Comparison of ENCODE assay signal across 28 cellular contexts in genomic region chr4:6121941-6122340, GRCh38.
"Had no signal": no experiment of that assay in that cellular context is flagged by ENCODE, and none has a peak within 500 bp of the region (broad histone marks: within the 10 kb centered on the region; RNA-seq: fewer than 3 reads in every experiment).

No MANE protein-coding gene starts in this region.

- H3K27ac ChIP-seq: brain microvascular endothelial cell, WERI-Rb-1 had no signal

- H3K4me3 Mint-ChIP-seq: activated B cell treated with CpG ODN at 0.5 μM for 24 hours; activated CD8-positive, alpha-beta memory T cell treated with anti-CD3 and anti-CD28 coated beads, Interleukin-2, amount 10 ng/mL, durations not matched to agents 7 days and 5 days; activated CD8-positive, alpha-beta T cell treated with anti-CD3 and anti-CD28 coated beads for 36 hours; activated naive CD4-positive, alpha-beta T cell treated with anti-CD3 and anti-CD28 coated beads, Interleukin-2, amount 10 ng/mL, durations not matched to agents 7 days and 5 days; activated naive CD8-positive, alpha-beta T cell treated with anti-CD3 and anti-CD28 coated beads, Interleukin-2, amount 10 ng/mL, durations not matched to agents 7 days and 5 days; activated T-cell treated with anti-CD3 and anti-CD28 coated beads, Interleukin-2, amount 50 U/mL, for 24 hours; activated T-cell treated with anti-CD3 and anti-CD28 coated beads, Interleukin-2, amount 50 U/mL, for 72 hours; endodermal cell; T-cell; T-helper 1 cell treated with Interleukin-12 subunit alpha and Interleukin-12 subunit beta and Interleukin-4 antibody, amounts not matched to agents 30 μg/mL and 1 μg/mL, for 36 hours; T-helper 2 cell treated with Interferon-gamma antibody and Interleukin-4, amounts not matched to agents 5 μg/mL and 100 μg/mL, for 36 hours had no signal

- DNase-seq: activated B cell treated with CpG ODN at 0.5 μM for 24 hours; activated CD4-positive, alpha-beta T cell treated with anti-CD3 and anti-CD28 coated beads for 48 hours; activated CD4-positive, alpha-beta T cell treated with anti-CD3 and anti-CD28 coated beads, Interleukin-2, amount 50 U/mL, for 1 hour; activated CD4-positive, alpha-beta T cell treated with anti-CD3 and anti-CD28 coated beads, Interleukin-2, amount 50 U/mL, for 48 hours; activated CD8-positive, alpha-beta memory T cell treated with anti-CD3 and anti-CD28 coated beads, Interleukin-2, amount 10 ng/mL, durations not matched to agents 7 days and 5 days; activated CD8-positive, alpha-beta memory T cell treated with anti-CD3 and anti-CD28 coated beads, Interleukin-2, amount 50 U/mL, for 4 hours; activated CD8-positive, alpha-beta T cell treated with anti-CD3 and anti-CD28 coated beads for 36 hours; activated gamma-delta T cell; activated naive CD4-positive, alpha-beta T cell; activated naive CD4-positive, alpha-beta T cell treated with anti-CD3 and anti-CD28 coated beads, Interleukin-2, amount 10 ng/mL, durations not matched to agents 7 days and 5 days; activated naive CD8-positive, alpha-beta T cell treated with anti-CD3 and anti-CD28 coated beads, Interleukin-2, amount 10 ng/mL, durations not matched to agents 7 days and 5 days; activated T-cell treated with anti-CD3 and anti-CD28 coated beads for 4 hours; activated T-cell treated with anti-CD3 and anti-CD28 coated beads, Interleukin-2, amount 50 U/mL, for 24 hours; activated T-cell treated with anti-CD3 and anti-CD28 coated beads, Interleukin-2, amount 50 U/mL, for 72 hours; anterior cingulate cortex; brain microvascular endothelial cell; effector memory CD4-positive, alpha-beta T cell; endodermal cell; foreskin fibroblast; SW 1271; T-cell; T1000; WERI-Rb-1 had no signal

- H3K9me3 Mint-ChIP-seq: activated B cell treated with CpG ODN at 0.5 μM for 24 hours; activated CD8-positive, alpha-beta T cell treated with anti-CD3 and anti-CD28 coated beads for 36 hours; activated naive CD4-positive, alpha-beta T cell treated with anti-CD3 and anti-CD28 coated beads, Interleukin-2, amount 10 ng/mL, durations not matched to agents 7 days and 5 days; activated naive CD4-positive, alpha-beta T cell treated with anti-CD3 and anti-CD28 coated beads, Interleukin-2, amount 50 U/mL, for 72 hours; activated naive CD8-positive, alpha-beta T cell treated with anti-CD3 and anti-CD28 coated beads, Interleukin-2, amount 10 ng/mL, durations not matched to agents 7 days and 5 days; activated T-cell treated with anti-CD3 and anti-CD28 coated beads, Interleukin-2, amount 50 U/mL, for 24 hours; activated T-cell treated with anti-CD3 and anti-CD28 coated beads, Interleukin-2, amount 50 U/mL, for 72 hours; endodermal cell; T-cell; T-helper 1 cell treated with Interleukin-12 subunit alpha and Interleukin-12 subunit beta and Interleukin-4 antibody, amounts not matched to agents 30 μg/mL and 1 μg/mL, for 36 hours; T-helper 2 cell treated with Interferon-gamma antibody and Interleukin-4, amounts not matched to agents 5 μg/mL and 100 μg/mL, for 36 hours had no signal

- ATAC-seq: activated CD4-positive, CD25-positive, alpha-beta regulatory T cell treated with anti-CD3 and anti-CD28 coated beads, Interleukin-2, amount 50 U/mL, for 24 hours; activated CD8-positive, alpha-beta memory T cell treated with anti-CD3 and anti-CD28 coated beads, Interleukin-2, amount 10 ng/mL, durations not matched to agents 7 days and 5 days; activated CD8-positive, alpha-beta T cell treated with anti-CD3 and anti-CD28 coated beads for 36 hours; activated naive CD4-positive, alpha-beta T cell treated with anti-CD3 and anti-CD28 coated beads, Interleukin-2, amount 50 U/mL, for 72 hours; activated T-cell treated with anti-CD3 and anti-CD28 coated beads, Interleukin-2, amount 50 U/mL, for 72 hours; esophagus mucosa; T-cell had no signal

- H3K27ac Mint-ChIP-seq: activated B cell treated with CpG ODN at 0.5 μM for 24 hours; activated CD8-positive, alpha-beta memory T cell treated with anti-CD3 and anti-CD28 coated beads, Interleukin-2, amount 10 ng/mL, durations not matched to agents 7 days and 5 days; activated CD8-positive, alpha-beta T cell treated with anti-CD3 and anti-CD28 coated beads for 36 hours; activated naive CD4-positive, alpha-beta T cell treated with anti-CD3 and anti-CD28 coated beads, Interleukin-2, amount 10 ng/mL, durations not matched to agents 7 days and 5 days; activated naive CD8-positive, alpha-beta T cell treated with anti-CD3 and anti-CD28 coated beads, Interleukin-2, amount 10 ng/mL, durations not matched to agents 7 days and 5 days; activated T-cell treated with anti-CD3 and anti-CD28 coated beads, Interleukin-2, amount 50 U/mL, for 24 hours; activated T-cell treated with anti-CD3 and anti-CD28 coated beads, Interleukin-2, amount 50 U/mL, for 72 hours; endodermal cell; T-cell; T-helper 1 cell treated with Interleukin-12 subunit alpha and Interleukin-12 subunit beta and Interleukin-4 antibody, amounts not matched to agents 30 μg/mL and 1 μg/mL, for 36 hours; T-helper 2 cell treated with Interferon-gamma antibody and Interleukin-4, amounts not matched to agents 5 μg/mL and 100 μg/mL, for 36 hours had no signal

- H3K27me3 Mint-ChIP-seq: activated B cell treated with CpG ODN at 0.5 μM for 24 hours; activated CD8-positive, alpha-beta memory T cell treated with anti-CD3 and anti-CD28 coated beads, Interleukin-2, amount 10 ng/mL, durations not matched to agents 7 days and 5 days had no signal

- H3K36me3 Mint-ChIP-seq: activated naive CD4-positive, alpha-beta T cell treated with anti-CD3 and anti-CD28 coated beads, Interleukin-2, amount 10 ng/mL, durations not matched to agents 7 days and 5 days; activated naive CD4-positive, alpha-beta T cell treated with anti-CD3 and anti-CD28 coated beads, Interleukin-2, amount 50 U/mL, for 72 hours; activated naive CD8-positive, alpha-beta T cell treated with anti-CD3 and anti-CD28 coated beads, Interleukin-2, amount 10 ng/mL, durations not matched to agents 7 days and 5 days; T-cell had no signal

- H3K4me1 Mint-ChIP-seq: activated B cell treated with CpG ODN at 0.5 μM for 24 hours, T-cell had no signal
